Comparison of ENCODE assay signal across 2 cellular contexts in the genomic region with DNA sequence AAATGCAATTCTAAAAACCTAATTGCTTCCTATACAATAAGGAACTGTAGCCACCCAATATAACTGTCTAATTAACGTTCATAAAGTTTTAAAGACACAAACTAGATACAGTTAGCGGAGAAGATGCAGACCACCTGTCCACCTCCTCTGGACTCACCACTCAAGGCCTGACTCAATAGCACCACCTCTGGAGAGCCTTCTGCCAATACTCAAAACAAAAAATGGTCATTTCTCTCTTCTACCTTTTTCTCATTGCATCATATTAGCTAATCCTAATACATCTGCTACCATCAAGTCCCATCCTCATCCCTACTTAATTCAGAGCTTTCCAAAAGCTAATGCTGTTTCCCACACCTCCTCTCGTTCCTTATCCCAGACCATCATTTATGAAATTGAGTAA.
TF ChIP-seq lines count a peak whose summit lies in the region.

No MANE protein-coding gene starts in this region.

TF ChIP-seq in SK-N-SH, 30 proteins besides CTCF, POLR2A, EP300 and RAD21 (continued from another document):
- TF ChIP-seq, protein P1, sequence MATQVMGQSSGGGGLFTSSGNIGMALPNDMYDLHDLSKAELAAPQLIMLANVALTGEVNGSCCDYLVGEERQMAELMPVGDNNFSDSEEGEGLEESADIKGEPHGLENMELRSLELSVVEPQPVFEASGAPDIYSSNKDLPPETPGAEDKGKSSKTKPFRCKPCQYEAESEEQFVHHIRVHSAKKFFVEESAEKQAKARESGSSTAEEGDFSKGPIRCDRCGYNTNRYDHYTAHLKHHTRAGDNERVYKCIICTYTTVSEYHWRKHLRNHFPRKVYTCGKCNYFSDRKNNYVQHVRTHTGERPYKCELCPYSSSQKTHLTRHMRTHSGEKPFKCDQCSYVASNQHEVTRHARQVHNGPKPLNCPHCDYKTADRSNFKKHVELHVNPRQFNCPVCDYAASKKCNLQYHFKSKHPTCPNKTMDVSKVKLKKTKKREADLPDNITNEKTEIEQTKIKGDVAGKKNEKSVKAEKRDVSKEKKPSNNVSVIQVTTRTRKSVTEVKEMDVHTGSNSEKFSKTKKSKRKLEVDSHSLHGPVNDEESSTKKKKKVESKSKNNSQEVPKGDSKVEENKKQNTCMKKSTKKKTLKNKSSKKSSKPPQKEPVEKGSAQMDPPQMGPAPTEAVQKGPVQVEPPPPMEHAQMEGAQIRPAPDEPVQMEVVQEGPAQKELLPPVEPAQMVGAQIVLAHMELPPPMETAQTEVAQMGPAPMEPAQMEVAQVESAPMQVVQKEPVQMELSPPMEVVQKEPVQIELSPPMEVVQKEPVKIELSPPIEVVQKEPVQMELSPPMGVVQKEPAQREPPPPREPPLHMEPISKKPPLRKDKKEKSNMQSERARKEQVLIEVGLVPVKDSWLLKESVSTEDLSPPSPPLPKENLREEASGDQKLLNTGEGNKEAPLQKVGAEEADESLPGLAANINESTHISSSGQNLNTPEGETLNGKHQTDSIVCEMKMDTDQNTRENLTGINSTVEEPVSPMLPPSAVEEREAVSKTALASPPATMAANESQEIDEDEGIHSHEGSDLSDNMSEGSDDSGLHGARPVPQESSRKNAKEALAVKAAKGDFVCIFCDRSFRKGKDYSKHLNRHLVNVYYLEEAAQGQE (IDR thresholded peaks at IDR 0.05; ENCODE audit: low read depth, low read length): no peak
- TF ChIP-seq, protein P2, sequence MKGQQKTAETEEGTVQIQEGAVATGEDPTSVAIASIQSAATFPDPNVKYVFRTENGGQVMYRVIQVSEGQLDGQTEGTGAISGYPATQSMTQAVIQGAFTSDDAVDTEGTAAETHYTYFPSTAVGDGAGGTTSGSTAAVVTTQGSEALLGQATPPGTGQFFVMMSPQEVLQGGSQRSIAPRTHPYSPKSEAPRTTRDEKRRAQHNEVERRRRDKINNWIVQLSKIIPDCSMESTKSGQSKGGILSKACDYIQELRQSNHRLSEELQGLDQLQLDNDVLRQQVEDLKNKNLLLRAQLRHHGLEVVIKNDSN (IDR thresholded peaks at IDR 0.05; ENCODE audit: borderline replicate concordance, low read depth): no peak
- no peak for TF ChIP-seq RFX5 (IDR thresholded peaks at IDR 0.05; ENCODE audit: low read length)
- no peak for TF ChIP-seq NRF1 (IDR thresholded peaks at IDR 0.05; ENCODE audit: low read depth, low read length)
- no peak for TF ChIP-seq RCOR1 (IDR thresholded peaks at IDR 0.05; ENCODE audit: low read length)
- TF ChIP-seq SIN3A (IDR thresholded peaks at IDR 0.05; ENCODE audit: borderline replicate concordance, low read depth, low read length): no peak
- TF ChIP-seq, protein P3, sequence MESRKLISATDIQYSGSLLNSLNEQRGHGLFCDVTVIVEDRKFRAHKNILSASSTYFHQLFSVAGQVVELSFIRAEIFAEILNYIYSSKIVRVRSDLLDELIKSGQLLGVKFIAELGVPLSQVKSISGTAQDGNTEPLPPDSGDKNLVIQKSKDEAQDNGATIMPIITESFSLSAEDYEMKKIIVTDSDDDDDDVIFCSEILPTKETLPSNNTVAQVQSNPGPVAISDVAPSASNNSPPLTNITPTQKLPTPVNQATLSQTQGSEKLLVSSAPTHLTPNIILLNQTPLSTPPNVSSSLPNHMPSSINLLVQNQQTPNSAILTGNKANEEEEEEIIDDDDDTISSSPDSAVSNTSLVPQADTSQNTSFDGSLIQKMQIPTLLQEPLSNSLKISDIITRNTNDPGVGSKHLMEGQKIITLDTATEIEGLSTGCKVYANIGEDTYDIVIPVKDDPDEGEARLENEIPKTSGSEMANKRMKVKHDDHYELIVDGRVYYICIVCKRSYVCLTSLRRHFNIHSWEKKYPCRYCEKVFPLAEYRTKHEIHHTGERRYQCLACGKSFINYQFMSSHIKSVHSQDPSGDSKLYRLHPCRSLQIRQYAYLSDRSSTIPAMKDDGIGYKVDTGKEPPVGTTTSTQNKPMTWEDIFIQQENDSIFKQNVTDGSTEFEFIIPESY (IDR thresholded peaks at IDR 0.05; ENCODE audit: borderline replicate concordance, low read depth): no peak
- no peak for TF ChIP-seq MEF2A (IDR thresholded peaks at IDR 0.05; ENCODE audit: borderline replicate concordance, low read depth)
- no peak for TF ChIP-seq YY1 (IDR thresholded peaks at IDR 0.05; ENCODE audit: low read depth)
TF ChIP-seq in SK-N-SH: peak in this region for 0.

TF ChIP-seq in SK-N-SH treated with all-trans-retinoic acid at 6 μM for 48 hours, 23 proteins besides CTCF, POLR2A, EP300 and RAD21 (continued from another document):
- TF ChIP-seq, protein P4, sequence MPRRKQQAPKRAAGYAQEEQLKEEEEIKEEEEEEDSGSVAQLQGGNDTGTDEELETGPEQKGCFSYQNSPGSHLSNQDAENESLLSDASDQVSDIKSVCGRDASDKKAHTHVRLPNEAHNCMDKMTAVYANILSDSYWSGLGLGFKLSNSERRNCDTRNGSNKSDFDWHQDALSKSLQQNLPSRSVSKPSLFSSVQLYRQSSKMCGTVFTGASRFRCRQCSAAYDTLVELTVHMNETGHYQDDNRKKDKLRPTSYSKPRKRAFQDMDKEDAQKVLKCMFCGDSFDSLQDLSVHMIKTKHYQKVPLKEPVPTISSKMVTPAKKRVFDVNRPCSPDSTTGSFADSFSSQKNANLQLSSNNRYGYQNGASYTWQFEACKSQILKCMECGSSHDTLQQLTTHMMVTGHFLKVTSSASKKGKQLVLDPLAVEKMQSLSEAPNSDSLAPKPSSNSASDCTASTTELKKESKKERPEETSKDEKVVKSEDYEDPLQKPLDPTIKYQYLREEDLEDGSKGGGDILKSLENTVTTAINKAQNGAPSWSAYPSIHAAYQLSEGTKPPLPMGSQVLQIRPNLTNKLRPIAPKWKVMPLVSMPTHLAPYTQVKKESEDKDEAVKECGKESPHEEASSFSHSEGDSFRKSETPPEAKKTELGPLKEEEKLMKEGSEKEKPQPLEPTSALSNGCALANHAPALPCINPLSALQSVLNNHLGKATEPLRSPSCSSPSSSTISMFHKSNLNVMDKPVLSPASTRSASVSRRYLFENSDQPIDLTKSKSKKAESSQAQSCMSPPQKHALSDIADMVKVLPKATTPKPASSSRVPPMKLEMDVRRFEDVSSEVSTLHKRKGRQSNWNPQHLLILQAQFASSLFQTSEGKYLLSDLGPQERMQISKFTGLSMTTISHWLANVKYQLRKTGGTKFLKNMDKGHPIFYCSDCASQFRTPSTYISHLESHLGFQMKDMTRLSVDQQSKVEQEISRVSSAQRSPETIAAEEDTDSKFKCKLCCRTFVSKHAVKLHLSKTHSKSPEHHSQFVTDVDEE (CRISPR knock-in tag; IDR thresholded peaks at IDR 0.05): no peak
- no peak for TF ChIP-seq ZNF70 (CRISPR knock-in tag; IDR thresholded peaks at IDR 0.05)
- no peak for TF ChIP-seq ZNF565 (CRISPR knock-in tag; conservative IDR thresholded peaks at IDR 0.05; ENCODE audit: low read depth)
- TF ChIP-seq, protein P5, sequence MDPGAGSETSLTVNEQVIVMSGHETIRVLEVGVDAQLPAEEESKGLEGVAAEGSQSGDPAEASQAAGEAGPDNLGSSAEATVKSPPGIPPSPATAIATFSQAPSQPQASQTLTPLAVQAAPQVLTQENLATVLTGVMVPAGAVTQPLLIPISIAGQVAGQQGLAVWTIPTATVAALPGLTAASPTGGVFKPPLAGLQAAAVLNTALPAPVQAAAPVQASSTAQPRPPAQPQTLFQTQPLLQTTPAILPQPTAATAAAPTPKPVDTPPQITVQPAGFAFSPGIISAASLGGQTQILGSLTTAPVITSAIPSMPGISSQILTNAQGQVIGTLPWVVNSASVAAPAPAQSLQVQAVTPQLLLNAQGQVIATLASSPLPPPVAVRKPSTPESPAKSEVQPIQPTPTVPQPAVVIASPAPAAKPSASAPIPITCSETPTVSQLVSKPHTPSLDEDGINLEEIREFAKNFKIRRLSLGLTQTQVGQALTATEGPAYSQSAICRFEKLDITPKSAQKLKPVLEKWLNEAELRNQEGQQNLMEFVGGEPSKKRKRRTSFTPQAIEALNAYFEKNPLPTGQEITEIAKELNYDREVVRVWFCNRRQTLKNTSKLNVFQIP (CRISPR knock-in tag; IDR thresholded peaks at IDR 0.05; ENCODE audit: borderline replicate concordance, low read depth): no peak
- TF ChIP-seq, protein P6, sequence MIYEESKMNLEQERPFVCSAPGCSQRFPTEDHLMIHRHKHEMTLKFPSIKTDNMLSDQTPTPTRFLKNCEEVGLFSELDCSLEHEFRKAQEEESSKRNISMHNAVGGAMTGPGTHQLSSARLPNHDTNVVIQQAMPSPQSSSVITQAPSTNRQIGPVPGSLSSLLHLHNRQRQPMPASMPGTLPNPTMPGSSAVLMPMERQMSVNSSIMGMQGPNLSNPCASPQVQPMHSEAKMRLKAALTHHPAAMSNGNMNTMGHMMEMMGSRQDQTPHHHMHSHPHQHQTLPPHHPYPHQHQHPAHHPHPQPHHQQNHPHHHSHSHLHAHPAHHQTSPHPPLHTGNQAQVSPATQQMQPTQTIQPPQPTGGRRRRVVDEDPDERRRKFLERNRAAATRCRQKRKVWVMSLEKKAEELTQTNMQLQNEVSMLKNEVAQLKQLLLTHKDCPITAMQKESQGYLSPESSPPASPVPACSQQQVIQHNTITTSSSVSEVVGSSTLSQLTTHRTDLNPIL (CRISPR knock-in tag; IDR thresholded peaks at IDR 0.05; ENCODE audit: low read depth): no peak
- no peak for TF ChIP-seq TCF4 (CRISPR knock-in tag; IDR thresholded peaks at IDR 0.05; ENCODE audit: borderline replicate concordance)
- TF ChIP-seq, protein P7, sequence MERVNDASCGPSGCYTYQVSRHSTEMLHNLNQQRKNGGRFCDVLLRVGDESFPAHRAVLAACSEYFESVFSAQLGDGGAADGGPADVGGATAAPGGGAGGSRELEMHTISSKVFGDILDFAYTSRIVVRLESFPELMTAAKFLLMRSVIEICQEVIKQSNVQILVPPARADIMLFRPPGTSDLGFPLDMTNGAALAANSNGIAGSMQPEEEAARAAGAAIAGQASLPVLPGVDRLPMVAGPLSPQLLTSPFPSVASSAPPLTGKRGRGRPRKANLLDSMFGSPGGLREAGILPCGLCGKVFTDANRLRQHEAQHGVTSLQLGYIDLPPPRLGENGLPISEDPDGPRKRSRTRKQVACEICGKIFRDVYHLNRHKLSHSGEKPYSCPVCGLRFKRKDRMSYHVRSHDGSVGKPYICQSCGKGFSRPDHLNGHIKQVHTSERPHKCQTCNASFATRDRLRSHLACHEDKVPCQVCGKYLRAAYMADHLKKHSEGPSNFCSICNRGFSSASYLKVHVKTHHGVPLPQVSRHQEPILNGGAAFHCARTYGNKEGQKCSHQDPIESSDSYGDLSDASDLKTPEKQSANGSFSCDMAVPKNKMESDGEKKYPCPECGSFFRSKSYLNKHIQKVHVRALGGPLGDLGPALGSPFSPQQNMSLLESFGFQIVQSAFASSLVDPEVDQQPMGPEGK (CRISPR knock-in tag; IDR thresholded peaks at IDR 0.05; ENCODE audit: borderline replicate concordance): no peak
- TF ChIP-seq ARNTL (CRISPR knock-in tag; IDR thresholded peaks at IDR 0.05; ENCODE audit: borderline replicate concordance, low read depth): no peak
